1 cellular context compared by ENCODE assay signal in the genomic region with DNA sequence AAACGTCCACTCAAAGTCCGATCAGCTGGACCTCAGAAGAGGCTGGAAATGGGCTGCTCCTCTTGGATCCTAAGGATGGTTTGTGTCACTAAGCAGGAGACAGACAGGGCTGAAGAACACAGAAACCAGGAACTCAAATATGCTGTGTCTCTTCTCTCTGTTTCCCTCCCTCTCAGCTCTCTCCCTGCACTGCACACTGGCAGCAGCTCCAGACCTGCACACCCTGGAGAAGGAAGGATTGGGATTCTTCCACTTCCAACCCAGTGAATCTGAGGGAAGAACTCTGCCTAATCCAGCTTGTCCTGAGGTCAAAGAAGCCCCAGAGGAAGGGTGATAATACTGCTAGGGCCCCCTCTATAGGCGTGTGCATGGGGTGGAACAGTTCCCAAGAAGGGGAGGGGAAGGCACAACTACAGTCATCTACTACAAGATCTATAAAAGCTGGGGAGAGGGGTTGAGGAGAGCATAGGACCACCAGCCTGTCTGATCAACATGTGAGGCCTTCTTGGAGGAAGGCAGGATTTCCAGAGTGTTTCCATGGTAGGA.
TF ChIP-seq lines count a peak whose summit lies in the region.

No MANE protein-coding gene starts in this region.

TF ChIP-seq in K562, 482 proteins besides CTCF, POLR2A, EP300 and RAD21 (continued from another document):
- TF ChIP-seq, protein P1, sequence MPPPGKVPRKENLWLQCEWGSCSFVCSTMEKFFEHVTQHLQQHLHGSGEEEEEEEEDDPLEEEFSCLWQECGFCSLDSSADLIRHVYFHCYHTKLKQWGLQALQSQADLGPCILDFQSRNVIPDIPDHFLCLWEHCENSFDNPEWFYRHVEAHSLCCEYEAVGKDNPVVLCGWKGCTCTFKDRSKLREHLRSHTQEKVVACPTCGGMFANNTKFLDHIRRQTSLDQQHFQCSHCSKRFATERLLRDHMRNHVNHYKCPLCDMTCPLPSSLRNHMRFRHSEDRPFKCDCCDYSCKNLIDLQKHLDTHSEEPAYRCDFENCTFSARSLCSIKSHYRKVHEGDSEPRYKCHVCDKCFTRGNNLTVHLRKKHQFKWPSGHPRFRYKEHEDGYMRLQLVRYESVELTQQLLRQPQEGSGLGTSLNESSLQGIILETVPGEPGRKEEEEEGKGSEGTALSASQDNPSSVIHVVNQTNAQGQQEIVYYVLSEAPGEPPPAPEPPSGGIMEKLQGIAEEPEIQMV (tag; conservative IDR thresholded peaks at IDR 0.05; ENCODE audit: low read depth): no peak
- no peak for TF ChIP-seq GATAD2B (IDR thresholded peaks at IDR 0.05; ENCODE audit: borderline replicate concordance)
- TF ChIP-seq ILF3 (IDR thresholded peaks at IDR 0.05; ENCODE audit: borderline replicate concordance): no peak
- no peak for TF ChIP-seq HNRNPUL1 (IDR thresholded peaks at IDR 0.05; ENCODE audit: low read length)
- no peak for TF ChIP-seq KLF13 (tag; IDR thresholded peaks at IDR 0.05; ENCODE audit: borderline replicate concordance, low read depth)
- TF ChIP-seq SREBF1 (IDR thresholded peaks at IDR 0.05; ENCODE audit: borderline replicate concordance, low read depth, low read length): 0 out of 2 replicates have a peak, but pooled peaks have one; percentile 5
- no peak for TF ChIP-seq ZNF766 (CRISPR knock-in tag; conservative IDR thresholded peaks at IDR 0.05)
- TF ChIP-seq RBM39 (optimal IDR thresholded peaks at IDR 0.05; ENCODE audit: low read depth, low read length): no peak
- no peak for TF ChIP-seq BDP1 (IDR thresholded peaks at IDR 0.05; ENCODE audit: insufficient read depth, insufficient read length)
- TF ChIP-seq ARID2 (IDR thresholded peaks at IDR 0.05): no peak
- no peak for TF ChIP-seq ZNF436 (CRISPR knock-in tag; IDR thresholded peaks at IDR 0.05)
- TF ChIP-seq, protein P2, sequence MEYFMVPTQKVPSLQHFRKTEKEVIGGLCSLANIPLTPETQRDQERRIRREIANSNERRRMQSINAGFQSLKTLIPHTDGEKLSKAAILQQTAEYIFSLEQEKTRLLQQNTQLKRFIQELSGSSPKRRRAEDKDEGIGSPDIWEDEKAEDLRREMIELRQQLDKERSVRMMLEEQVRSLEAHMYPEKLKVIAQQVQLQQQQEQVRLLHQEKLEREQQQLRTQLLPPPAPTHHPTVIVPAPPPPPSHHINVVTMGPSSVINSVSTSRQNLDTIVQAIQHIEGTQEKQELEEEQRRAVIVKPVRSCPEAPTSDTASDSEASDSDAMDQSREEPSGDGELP (CRISPR knock-in tag; IDR thresholded peaks at IDR 0.05; ENCODE audit: borderline replicate concordance): peak; percentile 32; the same call in 1 of the 2 replicates
- TF ChIP-seq, protein P3, sequence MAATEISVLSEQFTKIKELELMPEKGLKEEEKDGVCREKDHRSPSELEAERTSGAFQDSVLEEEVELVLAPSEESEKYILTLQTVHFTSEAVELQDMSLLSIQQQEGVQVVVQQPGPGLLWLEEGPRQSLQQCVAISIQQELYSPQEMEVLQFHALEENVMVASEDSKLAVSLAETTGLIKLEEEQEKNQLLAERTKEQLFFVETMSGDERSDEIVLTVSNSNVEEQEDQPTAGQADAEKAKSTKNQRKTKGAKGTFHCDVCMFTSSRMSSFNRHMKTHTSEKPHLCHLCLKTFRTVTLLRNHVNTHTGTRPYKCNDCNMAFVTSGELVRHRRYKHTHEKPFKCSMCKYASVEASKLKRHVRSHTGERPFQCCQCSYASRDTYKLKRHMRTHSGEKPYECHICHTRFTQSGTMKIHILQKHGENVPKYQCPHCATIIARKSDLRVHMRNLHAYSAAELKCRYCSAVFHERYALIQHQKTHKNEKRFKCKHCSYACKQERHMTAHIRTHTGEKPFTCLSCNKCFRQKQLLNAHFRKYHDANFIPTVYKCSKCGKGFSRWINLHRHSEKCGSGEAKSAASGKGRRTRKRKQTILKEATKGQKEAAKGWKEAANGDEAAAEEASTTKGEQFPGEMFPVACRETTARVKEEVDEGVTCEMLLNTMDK (IDR thresholded peaks at IDR 0.05; ENCODE audit: borderline replicate concordance, insufficient read depth, low read depth, low read length, poor library complexity, severe bottlenecking): peak; percentile 30
- 0 out of 2 replicates have a peak, but pooled peaks have one; percentile 45 for TF ChIP-seq ZBTB1 (CRISPR knock-in tag; IDR thresholded peaks at IDR 0.05; ENCODE audit: borderline replicate concordance, low read depth)
- TF ChIP-seq RBM25 (IDR thresholded peaks at IDR 0.05; ENCODE audit: low read depth, low read length, severe bottlenecking): no peak
- TF ChIP-seq EZH2 (IDR thresholded peaks at IDR 0.05; ENCODE audit: borderline replicate concordance, low read depth, low read length): no peak
- TF ChIP-seq CCNT2 (IDR thresholded peaks at IDR 0.05; ENCODE audit: borderline replicate concordance, extremely low read depth, insufficient read length, low read depth, low read length): no peak
- no peak for TF ChIP-seq FOXK2 (conservative IDR thresholded peaks at IDR 0.05 in 1 of 2, IDR thresholded peaks at IDR 0.05 in 1 of 2; ENCODE audit: low read depth in 2 of 2)
- TF ChIP-seq ARHGAP35 (IDR thresholded peaks at IDR 0.05; ENCODE audit: partially characterized antibody): no peak
- TF ChIP-seq KLF6 (CRISPR knock-in tag; IDR thresholded peaks at IDR 0.05; ENCODE audit: borderline replicate concordance): no peak
- TF ChIP-seq DMBX1 (CRISPR knock-in tag; IDR thresholded peaks at IDR 0.05; ENCODE audit: borderline replicate concordance): no peak
- TF ChIP-seq, protein P4, sequence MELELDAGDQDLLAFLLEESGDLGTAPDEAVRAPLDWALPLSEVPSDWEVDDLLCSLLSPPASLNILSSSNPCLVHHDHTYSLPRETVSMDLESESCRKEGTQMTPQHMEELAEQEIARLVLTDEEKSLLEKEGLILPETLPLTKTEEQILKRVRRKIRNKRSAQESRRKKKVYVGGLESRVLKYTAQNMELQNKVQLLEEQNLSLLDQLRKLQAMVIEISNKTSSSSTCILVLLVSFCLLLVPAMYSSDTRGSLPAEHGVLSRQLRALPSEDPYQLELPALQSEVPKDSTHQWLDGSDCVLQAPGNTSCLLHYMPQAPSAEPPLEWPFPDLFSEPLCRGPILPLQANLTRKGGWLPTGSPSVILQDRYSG (tag; conservative IDR thresholded peaks at IDR 0.05; ENCODE audit: low read depth): no peak
